In genomic region chr5:168305281-168305680, GRCh38 we compare ENCODE assay signal across 17 cellular contexts. TPM values are rescaled to one million over a fixed set of nuclear protein-coding genes. Genes with fewer than 3 reads are reported as not detected.
DNase-seq lines count a peak whose midpoint lies in the region; ATAC-seq, FAIRE-seq and TF ChIP-seq lines count a peak whose summit lies in the region.
"Had no signal": no experiment of that assay in that cellular context is flagged by ENCODE, and none has a peak within 500 bp of the region (broad histone marks: within the 10 kb centered on the region; RNA-seq: fewer than 3 reads in every experiment).

No MANE protein-coding gene starts in this region.

- peak overlapping the region; percentile 88 to 89 (median 88) for H3K27ac Mint-ChIP-seq in nephron
- peak overlapping the region; percentile 71 for H3K27ac Mint-ChIP-seq in type B pancreatic cell

- H3K4me3 Mint-ChIP-seq in nephron (no peak overlapping the region), type B pancreatic cell (peak overlapping the region; percentile 70)

- peaks cover 13% of the 10 kb centered on the region for H3K27me3 Mint-ChIP-seq in nephron (ENCODE audit: low read depth)
- H3K27me3 Mint-ChIP-seq in type B pancreatic cell, result no peaks in the 10 kb centered on the region

- H3K9me3 Mint-ChIP-seq in nephron (no peaks in the 10 kb centered on the region), type B pancreatic cell (peaks cover 8% of the 10 kb centered on the region)

- H3K4me1 Mint-ChIP-seq in nephron, result peaks cover 23% of the 10 kb centered on the region
- H3K4me1 Mint-ChIP-seq in type B pancreatic cell (ENCODE audit: unreplicated experiment), result peaks cover 47% of the 10 kb centered on the region

- TF ChIP-seq CTCF in nephron (IDR thresholded peaks at IDR 0.05; ENCODE audit: unreplicated experiment in 3 of 3) (no peak), type B pancreatic cell (conservative IDR thresholded peaks at IDR 0.05) (no peak)

- DNase-seq in RCC 7860 (ENCODE audit: low spot score), result peak; percentile 86
- peak; percentile 94 for DNase-seq in kidney tubule cell (ENCODE audit: low spot score)
- DNase-seq in type B pancreatic cell (ENCODE audit: extremely low spot score, unreplicated experiment), result no peak
- no peak for DNase-seq in NCI-H345 (lab: John Stamatoyannopoulos, UW)
- no peak for DNase-seq in activated T-cell treated with anti-CD3 and anti-CD28 coated beads for 4 hours
- DNase-seq: GM23248, NCI-H1105 treated with DMSO at 0.1 percent for 48 hours, NCI-H187, NCI-H774, PC-9, Right ventricle myocardium superior had no signal

- H3K36me3 Mint-ChIP-seq in nephron (ENCODE audit: low read depth), result no peaks in the 10 kb centered on the region
- H3K36me3 Mint-ChIP-seq in type B pancreatic cell, result peaks cover 23% of the 10 kb centered on the region

- peak; percentile 96 for FAIRE-seq in RCC 7860 (lab: Jason Lieb, UNC)
- FAIRE-seq: GM12892, GM19239 had no signal

- no peak for ATAC-seq in GM21737 (IDR thresholded peaks at IDR 0.05; ENCODE audit: unreplicated experiment)
- no peak for ATAC-seq in GM18868 (IDR thresholded peaks at IDR 0.05; ENCODE audit: unreplicated experiment)
- ATAC-seq: SK-N-SH treated with all-trans-retinoic acid at 6 μM for 48 hours had no signal

RNA-seq across cellular contexts. Expression of gene WWC1, which starts 13.8 kb away (rescaled TPM):
- total RNA-seq in type B pancreatic cell (ENCODE audit: low replicate concordance), result 80.1 and 183 TPM in 2 replicates

Comparison
In these comparisons a context has a peak if more than half of its experiments do, and no peak if none do; other contexts are left out.
1. DNase-seq: peak in RCC 7860 (single experiment) and kidney tubule cell (single experiment); none in type B pancreatic cell (single experiment), NCI-H345 (single experiment) and activated T-cell treated with anti-CD3 and anti-CD28 coated beads for 4 hours (single experiment).